In genomic region chr16:30357715-30358576, GRCh38 we compare ENCODE assay signal across 1 cellular context.
TF ChIP-seq lines count a peak whose summit lies in the region.

No MANE protein-coding gene starts in this region.

TF ChIP-seq in WTC11, 78 proteins besides CTCF, POLR2A, EP300 and RAD21:
- TF ChIP-seq, protein P1, sequence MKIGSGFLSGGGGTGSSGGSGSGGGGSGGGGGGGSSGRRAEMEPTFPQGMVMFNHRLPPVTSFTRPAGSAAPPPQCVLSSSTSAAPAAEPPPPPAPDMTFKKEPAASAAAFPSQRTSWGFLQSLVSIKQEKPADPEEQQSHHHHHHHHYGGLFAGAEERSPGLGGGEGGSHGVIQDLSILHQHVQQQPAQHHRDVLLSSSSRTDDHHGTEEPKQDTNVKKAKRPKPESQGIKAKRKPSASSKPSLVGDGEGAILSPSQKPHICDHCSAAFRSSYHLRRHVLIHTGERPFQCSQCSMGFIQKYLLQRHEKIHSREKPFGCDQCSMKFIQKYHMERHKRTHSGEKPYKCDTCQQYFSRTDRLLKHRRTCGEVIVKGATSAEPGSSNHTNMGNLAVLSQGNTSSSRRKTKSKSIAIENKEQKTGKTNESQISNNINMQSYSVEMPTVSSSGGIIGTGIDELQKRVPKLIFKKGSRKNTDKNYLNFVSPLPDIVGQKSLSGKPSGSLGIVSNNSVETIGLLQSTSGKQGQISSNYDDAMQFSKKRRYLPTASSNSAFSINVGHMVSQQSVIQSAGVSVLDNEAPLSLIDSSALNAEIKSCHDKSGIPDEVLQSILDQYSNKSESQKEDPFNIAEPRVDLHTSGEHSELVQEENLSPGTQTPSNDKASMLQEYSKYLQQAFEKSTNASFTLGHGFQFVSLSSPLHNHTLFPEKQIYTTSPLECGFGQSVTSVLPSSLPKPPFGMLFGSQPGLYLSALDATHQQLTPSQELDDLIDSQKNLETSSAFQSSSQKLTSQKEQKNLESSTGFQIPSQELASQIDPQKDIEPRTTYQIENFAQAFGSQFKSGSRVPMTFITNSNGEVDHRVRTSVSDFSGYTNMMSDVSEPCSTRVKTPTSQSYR (CRISPR knock-in tag; IDR thresholded peaks at IDR 0.05): no peak
- TF ChIP-seq ZNF671 (CRISPR knock-in tag; IDR thresholded peaks at IDR 0.05) (no peak), CREB1 (CRISPR knock-in tag; IDR thresholded peaks at IDR 0.05) (no peak), AR (CRISPR knock-in tag; IDR thresholded peaks at IDR 0.05) (no peak), ZBTB21 (CRISPR knock-in tag; IDR thresholded peaks at IDR 0.05; ENCODE audit: borderline replicate concordance) (no peak), ZNF423 (CRISPR knock-in tag; IDR thresholded peaks at IDR 0.05) (no peak), GTF2I (CRISPR knock-in tag; conservative IDR thresholded peaks at IDR 0.05) (no peak), TEAD4 (CRISPR knock-in tag; IDR thresholded peaks at IDR 0.05) (no peak), GABPB1 (CRISPR knock-in tag; IDR thresholded peaks at IDR 0.05) (no peak), NFYB (CRISPR knock-in tag; conservative IDR thresholded peaks at IDR 0.05; ENCODE audit: low read depth) (no peak), ZNF121 (CRISPR knock-in tag; IDR thresholded peaks at IDR 0.05) (no peak)
